Comparison of ENCODE assay signal across 15 cellular contexts in genomic region chr11:32152821-32153220, GRCh38.
DNase-seq lines count a peak whose midpoint lies in the region; ATAC-seq, FAIRE-seq and TF ChIP-seq lines count a peak whose summit lies in the region.
"Had no signal": no experiment of that assay in that cellular context is flagged by ENCODE, and none has a peak within 500 bp of the region (broad histone marks: within the 10 kb centered on the region; RNA-seq: fewer than 3 reads in every experiment).

No MANE protein-coding gene starts in this region.

- no peaks in the 10 kb centered on the region for H4K20me1 ChIP-seq in GM12878 (ENCODE audit: control insufficient read depth, insufficient read depth)

- FAIRE-seq in GM12878 (lab: Jason Lieb, UNC): no peak
- FAIRE-seq: H1, HepG2 had no signal

- peaks cover 0 to 6% (median 0%) of the 10 kb centered on the region in 12 donors for H3K9me3 ChIP-seq in heart left ventricle
- H3K9me3 ChIP-seq in GM12878 (replicated peaks; ENCODE audit: control insufficient read depth, insufficient read depth, low read length): peaks cover 3% of the 10 kb centered on the region; the same call in 2 of the 3 replicates
- H3K9me3 ChIP-seq in esophagus muscularis mucosa: no peaks in the 10 kb centered on the region
- H3K9me3 ChIP-seq in parathyroid adenoma (ENCODE audit: control insufficient read depth, low read length): no peaks in the 10 kb centered on the region

- H3K4me3 ChIP-seq in heart left ventricle (peak overlapping the region in 8 of 12 donors; percentile 2 to 39 (median 22)), GM12878 (no peak overlapping the region), esophagus muscularis mucosa (no peak overlapping the region), parathyroid adenoma (ENCODE audit: low read depth, low read length) (no peak overlapping the region)

- 38 to 53% (median 44%) methylated on average over 3 of the region's 3 CpGs for WGBS in heart left ventricle, 4 donors
- WGBS in GM12878 (ENCODE audit: insufficient coverage, insufficient replicate concordance, low lambda C conversion rate, missing lambda C conversion rate): 0% methylated on average over 3 of the region's 3 CpGs
- WGBS in esophagus muscularis mucosa: 60% methylated on average over 3 of the region's 3 CpGs

- H3K27ac ChIP-seq in heart left ventricle: peak overlapping the region in 8 of 12 donors; percentile 6 to 59 (median 43)
- peak overlapping the region; percentile 14; the same call in 1 of the 2 replicates for H3K27ac ChIP-seq in GM12878 (ENCODE audit: control insufficient read depth, insufficient read depth)
- no peak overlapping the region for H3K27ac ChIP-seq in esophagus muscularis mucosa (replicated peaks in 1 of 4)
- H3K27ac ChIP-seq in parathyroid adenoma: no peak overlapping the region

- ATAC-seq in heart left ventricle: peak in 2 of 4 donors; percentile 24 to 47
- no peak for ATAC-seq in left ventricle myocardium superior
- no peak for ATAC-seq in GM12878
- ATAC-seq: HepG2 had no signal

- intact Hi-C loops in heart left ventricle (cut with DNase I) (loop anchor here in 2 of 10 donors (5.0 kb wide), 2 partner anchors 51 to 61 kb away; partner anchors contain the start of gene RCN1 (in 1 of the 2)), left ventricle myocardium superior (cut with micrococcal nuclease) (no loop called here), GM12878 (cut with micrococcal nuclease; ENCODE audit: unreplicated experiment) (loop anchor here (5.0 kb wide), 1 partner anchor 66 kb away; no protein-coding TSS in a partner anchor), esophagus muscularis mucosa (cut with DNase I) (no loop called here), head of caudate nucleus (cut with DNase I) (no loop called here)

- H3K27me3 ChIP-seq in heart left ventricle (peaks cover 0 to 8% (median 0%) of the 10 kb centered on the region in 9 donors), GM12878 (replicated peaks in 1 of 2; ENCODE audit: control insufficient read depth in 2 of 2, insufficient read depth in 2 of 2, low read length in 1 of 2) (no peaks in the 10 kb centered on the region), esophagus muscularis mucosa (no peaks in the 10 kb centered on the region), parathyroid adenoma (ENCODE audit: control insufficient read depth, insufficient read depth, low read length) (no peaks in the 10 kb centered on the region)

- H2AFZ ChIP-seq in GM12878 (ENCODE audit: control insufficient read depth, low read depth, low read length) (no peak overlapping the region), parathyroid adenoma (peak overlapping the region; percentile 46)

- POLR2A ChIA-PET in GM12878 (lab: Charles Lee): interaction anchor here (1.1 to 1.8 kb wide), 2 partner anchors 46 to 64 kb away, joined by 3 to 6 read pairs; no protein-coding TSS in a partner anchor

- RAD21 ChIA-PET in GM12878 (lab: Charles Lee; ENCODE audit: unreplicated experiment): interaction anchor here (1.6 to 2.7 kb wide), 2 partner anchors 23 to 100 kb away, joined by 9 to 24 read pairs; no protein-coding TSS in a partner anchor

- TF ChIP-seq RAD21 in GM12878 (IDR thresholded peaks at IDR 0.05; ENCODE audit: insufficient read depth, low read depth, low read length): no peak

- no peak overlapping the region for H3K4me2 ChIP-seq in GM12878 (ENCODE audit: control insufficient read depth, insufficient read depth)
- no peak overlapping the region for H3K4me2 ChIP-seq in parathyroid adenoma (ENCODE audit: low read length)

- CTCF ChIA-PET in GM12878 (lab: Yijun Ruan, JAX): interaction anchor here (0.9 to 5.0 kb wide), 8 partner anchors 12 to 511 kb away, joined by 3 to 63 read pairs (median 5); no protein-coding TSS in a partner anchor

- H3K36me3 ChIP-seq in heart left ventricle (no peaks in the 10 kb centered on the region), GM12878 (ENCODE audit: control insufficient read depth in 2 of 2, insufficient read depth in 2 of 2, low read length in 1 of 2) (no peaks in the 10 kb centered on the region), esophagus muscularis mucosa (no peaks in the 10 kb centered on the region), parathyroid adenoma (ENCODE audit: control insufficient read depth, insufficient read depth, low read length) (no peaks in the 10 kb centered on the region)

- TF ChIP-seq POLR2A in heart left ventricle (IDR thresholded peaks at IDR 0.05): no peak
- no peak for TF ChIP-seq POLR2A in GM12878 (IDR thresholded peaks at IDR 0.05; ENCODE audit: low read depth, low read length)
- no peak for TF ChIP-seq POLR2A in esophagus muscularis mucosa (IDR thresholded peaks at IDR 0.05; ENCODE audit: low read depth)

- H3K4me1 ChIP-seq in heart left ventricle: peaks cover 0 to 13% (median 0%) of the 10 kb centered on the region in 12 donors
- peaks cover 6% of the 10 kb centered on the region; the same call in 1 of the 2 replicates for H3K4me1 ChIP-seq in GM12878 (ENCODE audit: control insufficient read depth, insufficient read depth, low read length)
- H3K4me1 ChIP-seq in esophagus muscularis mucosa: peaks cover 0 to 2% (median 0%) of the 10 kb centered on the region in 4 donors
- H3K4me1 ChIP-seq in parathyroid adenoma: peaks cover 10% of the 10 kb centered on the region

- TF ChIP-seq EP300 in GM12878 (IDR thresholded peaks at IDR 0.05; ENCODE audit: borderline replicate concordance in 1 of 2, control insufficient read depth in 1 of 2, low read depth in 2 of 2, low read length in 2 of 2): no peak
- no peak for TF ChIP-seq EP300 in esophagus muscularis mucosa (IDR thresholded peaks at IDR 0.05)

- H3K9ac ChIP-seq in GM12878 (ENCODE audit: control insufficient read depth, insufficient read depth, low read length) (no peak overlapping the region), parathyroid adenoma (no peak overlapping the region)

- DNase-seq in heart left ventricle (no peak), left ventricle myocardium superior (no peak), GM12878 (ENCODE audit: low read depth, low spot score) (no peak), esophagus muscularis mucosa (ENCODE audit: extremely low spot score) (peak; percentile 57), T-helper 2 cell (no peak), head of caudate nucleus (no peak)
- DNase-seq: 8988T; C1 segment of cervical spinal cord; CD4-positive, CD25-positive, alpha-beta regulatory T cell; DMS79 treated with DMSO at 0.1 percent for 48 hours; GF-D8; H9 had no signal

- H3K79me2 ChIP-seq in GM12878 (ENCODE audit: control insufficient read depth, insufficient read depth, low read length): no peaks in the 10 kb centered on the region
- no peaks in the 10 kb centered on the region for H3K79me2 ChIP-seq in parathyroid adenoma

- TF ChIP-seq CTCF in heart left ventricle (IDR thresholded peaks at IDR 0.05) (no peak), GM12878 (IDR thresholded peaks at IDR 0.05 in 2 of 3, conservative IDR thresholded peaks at IDR 0.05 in 1 of 3; ENCODE audit: control insufficient read depth in 2 of 3, extremely low read depth in 1 of 3, insufficient read depth in 1 of 3, low read depth in 3 of 3, low read length in 3 of 3) (no peak), esophagus muscularis mucosa (IDR thresholded peaks at IDR 0.05) (no peak), parathyroid adenoma (IDR thresholded peaks at IDR 0.05) (no peak)

- no TSS peak for BruUV-seq in GM12878 (replicated peaks; lab: Mats Ljungman, UMichigan)

- SMC1A ChIA-PET in GM12878 (lab: Charles Lee; ENCODE audit: uncharacterized antibody, unreplicated experiment): interaction anchor here (0.9 to 5.1 kb wide), 9 partner anchors 10 to 142 kb away, joined by 3 to 61 read pairs (median 8); no protein-coding TSS in a partner anchor

- in situ Hi-C loops in GM12878 (cut with MboI): no loop called here

TF ChIP-seq in GM12878, 131 proteins besides CTCF, POLR2A, EP300 and RAD21 (continues in another document):
- TF ChIP-seq PBX3 (IDR thresholded peaks at IDR 0.05; ENCODE audit: insufficient replicate concordance, low read depth, low read length) (no peak), ZBTB33 (IDR thresholded peaks at IDR 0.05) (no peak), ATF2 (IDR thresholded peaks at IDR 0.05; ENCODE audit: low read length) (no peak), BRCA1 (IDR thresholded peaks at IDR 0.05; ENCODE audit: low read depth, low read length) (no peak), FOXM1 (IDR thresholded peaks at IDR 0.05; ENCODE audit: low read depth, low read length) (no peak), BMI1 (IDR thresholded peaks at IDR 0.05; ENCODE audit: borderline replicate concordance) (no peak)

Comparison
In these comparisons a context has a peak if more than half of its experiments do, and no peak if none do; other contexts are left out.
1. H3K27ac ChIP-seq: peak in heart left ventricle (8 of 12) and GM12878 (single experiment); none in esophagus muscularis mucosa (0 of 4) and parathyroid adenoma (single experiment).
2. H3K4me3 ChIP-seq: peak in heart left ventricle (8 of 12); none in GM12878 (single experiment), esophagus muscularis mucosa (0 of 4) and parathyroid adenoma (single experiment).